8 cellular contexts compared by ENCODE assay signal in genomic region chr10:27504007-27504890, GRCh38. TPM values are rescaled to one million over a fixed set of nuclear protein-coding genes. Genes with fewer than 3 reads are reported as not detected.
A peak's percentile ranks its signal among the peaks of the same experiment; 100 is the strongest.
DNase-seq lines count a peak whose midpoint lies in the region; ATAC-seq, FAIRE-seq and TF ChIP-seq lines count a peak whose summit lies in the region.

TSS of gene RAB18 (plus strand) at chr10:27504304. CDS start at chr10:27504370, 66 bp downstream.

- H3K9me1 ChIP-seq in IMR-90 (ENCODE audit: insufficient read depth, low read length) (peaks cover 3% of the 10 kb centered on the region), endothelial cell of umbilical vein (replicated peaks; ENCODE audit: control insufficient read depth, extremely low read depth, insufficient read depth, low read length) (no peaks in the 10 kb centered on the region)

- H3K9me3 ChIP-seq in IMR-90 (ENCODE audit: control insufficient read depth, insufficient read depth, low read length) (no peaks in the 10 kb centered on the region), OCI-LY7 (ENCODE audit: low read length) (no peaks in the 10 kb centered on the region), endothelial cell of umbilical vein (replicated peaks; ENCODE audit: control insufficient read depth, insufficient read depth, low read length) (no peaks in the 10 kb centered on the region)

- TF ChIP-seq POLR2A in IMR-90 (IDR thresholded peaks at IDR 0.05; ENCODE audit: low read depth, low read length) (peak; percentile 87), endothelial cell of umbilical vein (IDR thresholded peaks at IDR 0.05; ENCODE audit: low read depth, low read length) (peak; percentile 95)

- peaks cover 0 to 25% of the 10 kb centered on the region in 2 experiments; a peak in 2 of 4 replicates for H3K79me1 ChIP-seq in IMR-90 (ENCODE audit: low read depth in 1 of 2, low read length in 2 of 2)

- H4K5ac ChIP-seq in IMR-90 (ENCODE audit: low read depth, low read length), result peak within 1 kb of the TSS; percentile 82

- H3K79me2 ChIP-seq in OCI-LY7 (ENCODE audit: insufficient read depth, low read depth, low read length), result peaks cover 51% of the 10 kb centered on the region
- H3K79me2 ChIP-seq in endothelial cell of umbilical vein (ENCODE audit: control insufficient read depth, insufficient read depth, low read length), result peaks cover 50% of the 10 kb centered on the region

- H3K9me2 ChIP-seq in OCI-LY7 (ENCODE audit: insufficient read depth, low read length), result no peaks in the 10 kb centered on the region

- intact Hi-C loops in IMR-90 (cut with micrococcal nuclease), result loop anchor here (5.0 kb wide), 1 partner anchor 262 kb away; the partner anchor contains the start of gene ACBD5
- intact Hi-C loops in OCI-LY7 (cut with micrococcal nuclease; ENCODE audit: unreplicated experiment), result loop anchor here (1.0 kb wide), 1 partner anchor 261 kb away; no protein-coding TSS in a partner anchor
- intact Hi-C loops in endothelial cell of umbilical vein (cut with micrococcal nuclease), result loop anchor here (1.0 to 5.0 kb wide), 4 partner anchors 15 to 799 kb away; partner anchors contain the start of genes ACBD5 and MPP7

- peak within 1 kb of the TSS; percentile 60 for H2BK120ac ChIP-seq in IMR-90 (ENCODE audit: low read depth, low read length)

- BruUV-seq in IMR-90 (replicated peaks; lab: Mats Ljungman, UMichigan), result no TSS peak
- no TSS peak for BruUV-seq in OCI-LY7 (replicated peaks; lab: Mats Ljungman, UMichigan)
- BruUV-seq in endothelial cell of umbilical vein (replicated peaks; lab: Mats Ljungman, UMichigan), result no TSS peak

- H4K20me1 ChIP-seq in IMR-90 (ENCODE audit: insufficient read depth, low read length) (peaks cover 28% of the 10 kb centered on the region), OCI-LY7 (ENCODE audit: insufficient read depth, low read length) (peaks cover 22% of the 10 kb centered on the region; the same call in 1 of the 2 replicates), endothelial cell of umbilical vein (replicated peaks; ENCODE audit: control insufficient read depth, extremely low read depth, insufficient read depth, low read length) (no peaks in the 10 kb centered on the region)

- H3K9ac ChIP-seq in IMR-90 (ENCODE audit: low read depth, low read length) (peak within 1 kb of the TSS; percentile 96), endothelial cell of umbilical vein (replicated peaks; ENCODE audit: extremely low read depth, insufficient read depth, low read length) (peak within 1 kb of the TSS; percentile 95)

- dilution Hi-C loops in IMR-90 (cut with HindIII; ENCODE audit: low sequenced_read_pairs, unreplicated experiment), result no loop called here
- dilution Hi-C loops in endothelial cell of umbilical vein (cut with MboI; ENCODE audit: extremely low pct_ligation_motif_present, low sequenced_read_pairs), result no loop called here

- peak; percentile 94 for FAIRE-seq in endothelial cell of umbilical vein (lab: Jason Lieb, UNC)

- no peak for TF ChIP-seq CTCF in IMR-90 (conservative IDR thresholded peaks at IDR 0.05; ENCODE audit: low read depth, low read length)
- TF ChIP-seq CTCF in OCI-LY7 (conservative IDR thresholded peaks at IDR 0.05; ENCODE audit: low read length), result peak; percentile 38; the same call in 1 of the 2 replicates
- TF ChIP-seq CTCF in endothelial cell of umbilical vein (IDR thresholded peaks at IDR 0.05; ENCODE audit: extremely low read depth in 1 of 2, insufficient read depth in 1 of 2, low read depth in 1 of 2, low read length in 2 of 2), result no peak

- WGBS in IMR-90 (ENCODE audit: extremely low coverage in 2 of 2, insufficient read length in 1 of 2), 2 experiments, result 0% methylated on average over 22 of the region's 73 CpGs; no CpG with 5 or more reads in 1 of the 2 experiments

- peak within 1 kb of the TSS; percentile 89 for H2AK9ac ChIP-seq in IMR-90 (replicated peaks; ENCODE audit: low read depth, low read length, poor library complexity)

- peak within 1 kb of the TSS; percentile 8; the same call in 1 of the 3 replicates for H2BK15ac ChIP-seq in IMR-90 (ENCODE audit: low read depth, low read length)

- in situ Hi-C loops in IMR-90 (cut with MboI; ENCODE audit: low sequenced_read_pairs), result loop anchor here (10.0 kb wide), 1 partner anchor 259 kb away; the partner anchor contains the start of gene ACBD5

- peak within 1 kb of the TSS; percentile 93 for H2AK5ac ChIP-seq in IMR-90 (ENCODE audit: low read depth, low read length)

- peak within 1 kb of the TSS; percentile 78 to 98 for H4K8ac ChIP-seq in IMR-90 (ENCODE audit: low read depth in 2 of 2, low read length in 2 of 2)

- H4K91ac ChIP-seq in IMR-90 (ENCODE audit: insufficient read depth, low read depth, low read length), result peak within 1 kb of the TSS; percentile 85; the same call in 1 of the 2 replicates

- peak within 1 kb of the TSS; percentile 97 for H3K23ac ChIP-seq in IMR-90 (ENCODE audit: low read depth, low read length)

- ATAC-seq in GM21528 (IDR thresholded peaks at IDR 0.05; ENCODE audit: low FRiP score, unreplicated experiment), result peak; percentile 98
- peak; percentile 99 for ATAC-seq in IMR-90 (ENCODE audit: low read depth)

- H3K4me2 ChIP-seq in IMR-90 (ENCODE audit: low read depth, low read length) (peak within 1 kb of the TSS; percentile 98), OCI-LY7 (ENCODE audit: low read length) (peak within 1 kb of the TSS; percentile 94), endothelial cell of umbilical vein (ENCODE audit: insufficient read depth, low read length) (peak within 1 kb of the TSS; percentile 98)

- H2BK5ac ChIP-seq in IMR-90 (ENCODE audit: low read depth, low read length, poor library complexity, severe bottlenecking), result peak within 1 kb of the TSS; percentile 82

- H3K4me3 ChIP-seq in IMR-90 (ENCODE audit: insufficient read depth, low read depth, low read length) (peak within 1 kb of the TSS; percentile 81), OCI-LY7 (ENCODE audit: low read depth, low read length, poor library complexity, severe bottlenecking) (peak within 1 kb of the TSS; percentile 97), endothelial cell of umbilical vein (replicated peaks in 1 of 3; ENCODE audit: insufficient read depth in 1 of 3, low read depth in 1 of 3, low read length in 3 of 3) (peak within 1 kb of the TSS; percentile 79 to 97 (median 90))

- peak within 1 kb of the TSS; percentile 95 for H3K4ac ChIP-seq in IMR-90 (ENCODE audit: low read depth, low read length)

- CTCF ChIA-PET in IMR-90 (lab: Yijun Ruan, JAX), result interaction anchor here (1.2 to 1.5 kb wide), 2 partner anchors 10 to 58 kb away, joined by 4 read pairs; no protein-coding TSS in a partner anchor
- CTCF ChIA-PET in OCI-LY7 (lab: Charles Lee; ENCODE audit: unreplicated experiment), result interaction anchor here (0.6 kb wide), 1 partner anchor 264 kb away, joined by 3 read pairs; no protein-coding TSS in a partner anchor
- CTCF ChIA-PET in endothelial cell of umbilical vein (lab: Charles Lee), result interaction anchor here (0.6 to 1.9 kb wide), 11 partner anchors 15 to 778 kb away, joined by 3 to 6 read pairs (median 3); no protein-coding TSS in a partner anchor

- H3K4me1 ChIP-seq in IMR-90 (ENCODE audit: control insufficient read depth, insufficient read depth, low read length), result peaks cover 2% of the 10 kb centered on the region; the same call in 1 of the 2 replicates
- peaks cover 14% of the 10 kb centered on the region for H3K4me1 ChIP-seq in OCI-LY7 (ENCODE audit: insufficient read depth, low read length, poor library complexity, severe bottlenecking)
- peaks cover 13% of the 10 kb centered on the region for H3K4me1 ChIP-seq in endothelial cell of umbilical vein (ENCODE audit: control insufficient read depth, extremely low read depth, insufficient read depth, low read length)

- H3K56ac ChIP-seq in IMR-90 (ENCODE audit: extremely low read depth, insufficient read depth, low read length), result peak within 1 kb of the TSS; percentile 62

- DNase-seq in DMS 273 (lab: John Stamatoyannopoulos, UW; ENCODE audit: unreplicated experiment), result peak; percentile 98
- peak; percentile 99 for DNase-seq in IMR-90
- DNase-seq in OCI-LY7 (ENCODE audit: low spot score), result peak; percentile 99
- peak; percentile 95 for DNase-seq in activated T-cell treated with anti-CD3 and anti-CD28 coated beads for 1 hour (ENCODE audit: low read depth)
- DNase-seq in endothelial cell of umbilical vein (ENCODE audit: low read depth, low spot score), result peak; percentile 99
- DNase-seq in midbrain (lab: John Stamatoyannopoulos, UW), result peak; percentile 97
- DNase-seq in stimulated activated CD8-positive, alpha-beta memory T cell treated with anti-CD3 and anti-CD28 coated beads, Interleukin-2, amount 100 ng/mL, for 1 hour (ENCODE audit: low read depth in 2 of 2), result peak; percentile 96 to 97

- H3K14ac ChIP-seq in IMR-90 (replicated peaks; ENCODE audit: low read depth, low read length), result peak within 1 kb of the TSS; percentile 97

- no peak within 1 kb of the TSS for H2BK20ac ChIP-seq in IMR-90 (ENCODE audit: low read depth, low read length)

- H3K36me3 ChIP-seq in IMR-90 (ENCODE audit: control insufficient read depth, insufficient read depth, low read length) (no peaks in the 10 kb centered on the region), OCI-LY7 (ENCODE audit: insufficient read depth, low read length) (peaks cover 19% of the 10 kb centered on the region; the same call in 1 of the 2 replicates), endothelial cell of umbilical vein (ENCODE audit: control insufficient read depth in 2 of 2, extremely low read depth in 1 of 2, insufficient read depth in 2 of 2, low read length in 2 of 2) (no peaks in the 10 kb centered on the region)

- H3K27me3 ChIP-seq in IMR-90 (ENCODE audit: control insufficient read depth, insufficient read depth, low read length) (no peaks in the 10 kb centered on the region; the same call in 1 of the 2 replicates), endothelial cell of umbilical vein (ENCODE audit: control insufficient read depth in 2 of 2, insufficient read depth in 2 of 2, low read length in 2 of 2) (peaks cover 11 to 13% of the 10 kb centered on the region in 2 experiments)

- no peak for TF ChIP-seq RAD21 in IMR-90 (IDR thresholded peaks at IDR 0.05; ENCODE audit: low read length)

- POLR2A ChIA-PET in IMR-90 (lab: Charles Lee; ENCODE audit: unreplicated experiment), result interaction anchor here (0.5 to 0.9 kb wide), 3 partner anchors 12 to 512 kb away, joined by 3 to 5 read pairs (median 3); no protein-coding TSS in a partner anchor
- POLR2A ChIA-PET in OCI-LY7 (lab: Charles Lee), result interaction anchor here (0.6 to 1.5 kb wide), 15 partner anchors 9 to 1021 kb away, joined by 3 to 11 read pairs (median 3); no protein-coding TSS in a partner anchor
- POLR2A ChIA-PET in endothelial cell of umbilical vein (lab: Charles Lee), result interaction anchor here (0.8 kb wide), 2 partner anchors 25 to 1028 kb away, joined by 3 to 8 read pairs; no protein-coding TSS in a partner anchor

- H3K18ac ChIP-seq in IMR-90 (ENCODE audit: low read depth, low read length), result peak within 1 kb of the TSS; percentile 74

- H2AFZ ChIP-seq in IMR-90 (replicated peaks; ENCODE audit: low read length, poor library complexity) (peak within 1 kb of the TSS; percentile 98), OCI-LY7 (ENCODE audit: low read length) (peak within 1 kb of the TSS; percentile 98), endothelial cell of umbilical vein (ENCODE audit: low read depth, low read length) (peak within 1 kb of the TSS; percentile 93)

- peak within 1 kb of the TSS; percentile 92 for H3K27ac ChIP-seq in IMR-90 (ENCODE audit: insufficient read depth, low read length)
- H3K27ac ChIP-seq in OCI-LY7 (ENCODE audit: low read depth, low read length, poor library complexity, severe bottlenecking), result peak within 1 kb of the TSS; percentile 54
- peak within 1 kb of the TSS; percentile 78 for H3K27ac ChIP-seq in endothelial cell of umbilical vein (ENCODE audit: insufficient read depth, low read depth, low read length)

RNA-seq across cellular contexts. Expression of gene RAB18, which starts in this region (rescaled TPM):
- 17.6 and 53.0 TPM in 2 replicates for total RNA-seq in IMR-90 (2012; rRNA removed)
- 29.1 and 38.8 TPM in 2 replicates for polyA plus RNA-seq in IMR-90 (2012; rRNA removed)
- polyA plus RNA-seq in IMR-90 (2012; cell fraction: cytosol; rRNA removed), result 1.9 and 2.4 TPM in 2 replicates
- polyA plus RNA-seq in IMR-90 (2012; cell fraction: nucleus; rRNA removed; ENCODE audit: low replicate concordance), result 0.76 and 10.9 TPM in 2 replicates
- 8.1 and 12.2 TPM in 2 replicates for total RNA-seq in OCI-LY7 (2014; rRNA removed; shearing (Covaris generic))
- 36.2 and 37.3 TPM in 2 replicates for total RNA-seq in OCI-LY7 (2022)
- total RNA-seq in endothelial cell of umbilical vein, result 108 TPM in 2 replicates
- 14.6 and 20.4 TPM in 2 replicates for polyA plus RNA-seq in endothelial cell of umbilical vein
- 25.7 and 27.7 TPM in 2 replicates for polyA plus RNA-seq in endothelial cell of umbilical vein (2011; cell fraction: cytosol; rRNA removed)
- polyA plus RNA-seq in endothelial cell of umbilical vein (2011; cell fraction: nucleus; rRNA removed), result 18.7 and 27.5 TPM in 2 replicates
- polyA plus RNA-seq in endothelial cell of umbilical vein (2012), result 86.0 and 106 TPM in 2 replicates
- polyA minus RNA-seq in endothelial cell of umbilical vein, result 16.6 and 17.2 TPM in 2 replicates
- polyA minus RNA-seq in endothelial cell of umbilical vein (2011; cell fraction: cytosol; rRNA and poly(A)+ RNA removed), result 16.2 TPM
- 41.1 and 58.4 TPM in 2 replicates for polyA minus RNA-seq in endothelial cell of umbilical vein (2011; cell fraction: nucleus; rRNA and poly(A)+ RNA removed)

Comparison
In these comparisons a context has a peak if more than half of its experiments do, and no peak if none do; other contexts are left out.
1. Peak in every context shown above with its lines: DNase-seq, ATAC-seq, H3K4me3 ChIP-seq and H3K27ac ChIP-seq.